Comparison of ENCODE assay signal across 27 cellular contexts in genomic region chr9:130984476-130984875, GRCh38. TPM values are rescaled to one million over a fixed set of nuclear protein-coding genes. Genes with fewer than 3 reads are reported as not detected.
"Had no signal": no experiment of that assay in that cellular context is flagged by ENCODE, and none has a peak within 500 bp of the region (broad histone marks: within the 10 kb centered on the region; RNA-seq: fewer than 3 reads in every experiment).

No MANE protein-coding gene starts in this region.

- H3K4me1 Mint-ChIP-seq: activated CD4-positive, alpha-beta T cell treated with anti-CD3 and anti-CD28 coated beads, Interleukin-2, amount 10 ng/mL, durations not matched to agents 7 days and 5 days; activated naive CD4-positive, alpha-beta T cell treated with anti-CD3 and anti-CD28 coated beads, Interleukin-2, amount 10 ng/mL, durations not matched to agents 7 days and 5 days; activated naive CD8-positive, alpha-beta T cell treated with anti-CD3 and anti-CD28 coated beads for 36 hours had no signal

- ATAC-seq: activated CD8-positive, alpha-beta T cell treated with anti-CD3 and anti-CD28 coated beads for 36 hours; activated T-cell treated with anti-CD3 and anti-CD28 coated beads, Interleukin-2, amount 50 U/mL, for 72 hours; K562 had no signal

- H3K9me3 Mint-ChIP-seq: activated CD4-positive, alpha-beta T cell treated with anti-CD3 and anti-CD28 coated beads, Interleukin-2, amount 10 ng/mL, durations not matched to agents 7 days and 5 days; activated CD8-positive, alpha-beta T cell treated with anti-CD3 and anti-CD28 coated beads for 36 hours; activated naive CD4-positive, alpha-beta T cell treated with anti-CD3 and anti-CD28 coated beads, Interleukin-2, amount 10 ng/mL, durations not matched to agents 7 days and 5 days; activated naive CD8-positive, alpha-beta T cell treated with anti-CD3 and anti-CD28 coated beads for 36 hours; activated T-helper 2 cell treated with anti-CD3 and anti-CD28 coated beads, Interferon-gamma antibody, Interleukin-2, Interleukin-4, amounts not matched to agents 10 μg/mL and 5 μg/mL and 100 μg/mL, durations not matched to agents 14 hours and 24 hours and 36 hours had no signal

- DNase-seq: activated CD4-positive, alpha-beta T cell treated with anti-CD3 and anti-CD28 coated beads, Interleukin-2, amount 10 ng/mL, durations not matched to agents 7 days and 5 days; activated CD4-positive, CD25-positive, alpha-beta regulatory T cell; activated CD8-positive, alpha-beta memory T cell treated with anti-CD3 and anti-CD28 coated beads, Interleukin-2, amount 50 U/mL, for 4 hours; activated CD8-positive, alpha-beta T cell treated with anti-CD3 and anti-CD28 coated beads for 36 hours; activated gamma-delta T cell treated with Interleukin-2 at 50 U/mL for 16 hours; activated naive CD4-positive, alpha-beta T cell treated with anti-CD3 and anti-CD28 coated beads, Interleukin-2, amount 10 ng/mL, durations not matched to agents 7 days and 5 days; activated naive CD8-positive, alpha-beta T cell treated with anti-CD3 and anti-CD28 coated beads for 36 hours; activated T-cell treated with anti-CD3 and anti-CD28 coated beads, Interleukin-2, amount 50 U/mL, for 72 hours; Karpas-422; MM.1S; NCI-H1105; NCI-H1436; NCI-H1694 treated with DMSO at 0.1 percent for 48 hours; NCI-H2029 treated with DMSO at 0.1 percent for 48 hours; NCI-H2171 treated with DMSO at 0.1 percent for 48 hours; NCI-H226; NCI-H69; Peyer's patch; Right ventricle myocardium superior; SJCRH30; SK-N-SH; T-helper 1 cell had no signal

- H3K4me3 Mint-ChIP-seq: activated CD4-positive, alpha-beta T cell treated with anti-CD3 and anti-CD28 coated beads, Interleukin-2, amount 10 ng/mL, durations not matched to agents 7 days and 5 days; activated CD8-positive, alpha-beta T cell treated with anti-CD3 and anti-CD28 coated beads for 36 hours; activated naive CD4-positive, alpha-beta T cell treated with anti-CD3 and anti-CD28 coated beads, Interleukin-2, amount 10 ng/mL, durations not matched to agents 7 days and 5 days; activated naive CD8-positive, alpha-beta T cell treated with anti-CD3 and anti-CD28 coated beads for 36 hours; activated T-cell treated with anti-CD3 and anti-CD28 coated beads, Interleukin-2, amount 50 U/mL, for 72 hours had no signal

- H3K9me3 ChIP-seq: Peyer's patch, SK-N-SH had no signal

- H3K36me3 Mint-ChIP-seq: activated naive CD4-positive, alpha-beta T cell treated with anti-CD3 and anti-CD28 coated beads, Interleukin-2, amount 10 ng/mL, durations not matched to agents 7 days and 5 days; activated naive CD8-positive, alpha-beta T cell treated with anti-CD3 and anti-CD28 coated beads for 36 hours had no signal

- H3K27ac Mint-ChIP-seq: activated CD4-positive, alpha-beta T cell treated with anti-CD3 and anti-CD28 coated beads, Interleukin-2, amount 10 ng/mL, durations not matched to agents 7 days and 5 days; activated CD8-positive, alpha-beta T cell treated with anti-CD3 and anti-CD28 coated beads for 36 hours; activated naive CD4-positive, alpha-beta T cell treated with anti-CD3 and anti-CD28 coated beads, Interleukin-2, amount 10 ng/mL, durations not matched to agents 7 days and 5 days; activated naive CD8-positive, alpha-beta T cell treated with anti-CD3 and anti-CD28 coated beads for 36 hours; activated T-cell treated with anti-CD3 and anti-CD28 coated beads, Interleukin-2, amount 50 U/mL, for 72 hours; activated T-helper 2 cell treated with anti-CD3 and anti-CD28 coated beads, Interferon-gamma antibody, Interleukin-2, Interleukin-4, amounts not matched to agents 10 μg/mL and 5 μg/mL and 100 μg/mL, durations not matched to agents 14 hours and 24 hours and 36 hours had no signal

- H3K4me2 ChIP-seq: SK-N-SH had no signal

- H3K9ac ChIP-seq: SK-N-SH had no signal

- H3K36me3 ChIP-seq: Peyer's patch, SJCRH30 had no signal

- H3K27me3 ChIP-seq: Peyer's patch had no signal

- H3K27me3 Mint-ChIP-seq: activated CD4-positive, alpha-beta T cell treated with anti-CD3 and anti-CD28 coated beads, Interleukin-2, amount 10 ng/mL, durations not matched to agents 7 days and 5 days; activated naive CD8-positive, alpha-beta T cell treated with anti-CD3 and anti-CD28 coated beads for 36 hours had no signal

- H3K27ac ChIP-seq: Peyer's patch, RWPE1, SJCRH30, VCaP had no signal

- H3K4me3 ChIP-seq: K562, Peyer's patch, SJCRH30 had no signal

- H3K4me1 ChIP-seq: Peyer's patch had no signal

RNA-seq across cellular contexts. Expression of gene LAMC3, which starts 24.5 kb away (rescaled TPM):
- total RNA-seq: activated T-helper 2 cell treated with anti-CD3 and anti-CD28 coated beads, Interferon-gamma antibody, Interleukin-2, Interleukin-4, amounts not matched to agents 10 μg/mL and 5 μg/mL and 100 μg/mL, durations not matched to agents 14 hours and 24 hours and 36 hours; K562; SJCRH30 had no signal

RNA-seq across cellular contexts. Expression of gene FIBCD1, which starts 45.4 kb away (rescaled TPM):
- total RNA-seq: activated CD4-positive, alpha-beta T cell treated with anti-CD3 and anti-CD28 coated beads, Interleukin-2, amount 10 ng/mL, durations not matched to agents 7 days and 5 days; activated CD8-positive, alpha-beta T cell treated with anti-CD3 and anti-CD28 coated beads for 36 hours; activated naive CD8-positive, alpha-beta T cell treated with anti-CD3 and anti-CD28 coated beads for 36 hours; activated T-cell treated with anti-CD3 and anti-CD28 coated beads, Interleukin-2, amount 50 U/mL, for 72 hours; activated T-helper 2 cell treated with anti-CD3 and anti-CD28 coated beads, Interferon-gamma antibody, Interleukin-2, Interleukin-4, amounts not matched to agents 10 μg/mL and 5 μg/mL and 100 μg/mL, durations not matched to agents 14 hours and 24 hours and 36 hours; T-helper 2 cell treated with Interferon-gamma antibody and Interleukin-4, amounts not matched to agents 100 ng/mL and 5 ng/mL, for 36 hours had no signal
